Comparison of ENCODE assay signal across 15 cellular contexts in genomic region chr12:123853401-123854070, GRCh38.
DNase-seq lines count a peak whose midpoint lies in the region; ATAC-seq, FAIRE-seq and TF ChIP-seq lines count a peak whose summit lies in the region.
"Had no signal": no experiment of that assay in that cellular context is flagged by ENCODE, and none has a peak within 500 bp of the region (broad histone marks: within the 10 kb centered on the region; RNA-seq: fewer than 3 reads in every experiment).

No MANE protein-coding gene starts in this region.

- no peak for FAIRE-seq in GM12878 (lab: Jason Lieb, UNC)
- no peak for FAIRE-seq in H1 (lab: Jason Lieb, UNC)
- FAIRE-seq: A549, GM18507 had no signal

- H3K36me3 ChIP-seq in GM12878 (ENCODE audit: control insufficient read depth in 2 of 2, insufficient read depth in 2 of 2, low read length in 1 of 2) (no peaks in the 10 kb centered on the region), H1 (ENCODE audit: control insufficient read depth in 2 of 4, insufficient read depth in 4 of 4, low read length in 3 of 4) (no peaks in the 10 kb centered on the region), mucosa of descending colon (ENCODE audit: low read depth) (no peaks in the 10 kb centered on the region), transverse colon (no peaks in the 10 kb centered on the region)
- H3K36me3 ChIP-seq: BE2C had no signal

- RAD21 ChIA-PET in GM12878 (lab: Charles Lee; ENCODE audit: unreplicated experiment), result interaction anchor here (0.6 kb wide), 1 partner anchor 219 kb away, joined by 3 read pairs; no protein-coding TSS in a partner anchor

- CTCF ChIA-PET in GM12878 (lab: Yijun Ruan, JAX), result interaction anchor here (1.3 kb wide), 1 partner anchor 11 kb away, joined by 4 read pairs; no protein-coding TSS in a partner anchor
- CTCF ChIA-PET in H1 (lab: Charles Lee; ENCODE audit: partially characterized antibody), result interaction anchor here (0.6 to 1.6 kb wide), 2 partner anchors 12 to 73 kb away, joined by 3 to 7 read pairs; no protein-coding TSS in a partner anchor

- no peaks in the 10 kb centered on the region; a peak in 1 of 4 replicates for H3K27me3 ChIP-seq in GM12878 (replicated peaks in 1 of 2; ENCODE audit: control insufficient read depth in 2 of 2, insufficient read depth in 2 of 2, low read length in 1 of 2)
- no peaks in the 10 kb centered on the region for H3K27me3 ChIP-seq in H1 (replicated peaks in 1 of 4; ENCODE audit: control insufficient read depth in 3 of 4, extremely low read depth in 1 of 4, insufficient read depth in 3 of 4, low read length in 3 of 4)
- H3K27me3 ChIP-seq in transverse colon, result peaks cover 7% of the 10 kb centered on the region
- H3K27me3 ChIP-seq: BE2C had no signal

- no TSS peak for BruUV-seq in GM12878 (replicated peaks; lab: Mats Ljungman, UMichigan)

- no peak overlapping the region for H3K9ac ChIP-seq in GM12878 (ENCODE audit: control insufficient read depth, insufficient read depth, low read length)
- no peak overlapping the region for H3K9ac ChIP-seq in H1 (replicated peaks in 1 of 4; ENCODE audit: extremely low read depth in 1 of 4, low read depth in 3 of 4, low read length in 3 of 4)
- H3K9ac ChIP-seq: GM23248 had no signal

- H3K4ac ChIP-seq in H1 (replicated peaks; ENCODE audit: insufficient read length, low read depth, low read length), result no peak overlapping the region

- no peak overlapping the region for H3K14ac ChIP-seq in H1 (ENCODE audit: insufficient read length)

- no peak for TF ChIP-seq EP300 in GM12878 (IDR thresholded peaks at IDR 0.05; ENCODE audit: borderline replicate concordance in 1 of 2, control insufficient read depth in 1 of 2, low read depth in 2 of 2, low read length in 2 of 2)
- TF ChIP-seq EP300 in H1 (IDR thresholded peaks at IDR 0.05; ENCODE audit: borderline replicate concordance in 1 of 2, low read depth in 2 of 2, low read length in 2 of 2), result no peak
- no peak for TF ChIP-seq EP300 in transverse colon (IDR thresholded peaks at IDR 0.05; ENCODE audit: low read depth)

- H3K23me2 ChIP-seq in H1 (ENCODE audit: low read depth, low read length), result no peaks in the 10 kb centered on the region

- no peak for TF ChIP-seq POLR2A in GM12878 (IDR thresholded peaks at IDR 0.05; ENCODE audit: low read depth, low read length)
- no peak for TF ChIP-seq POLR2A in H1 (IDR thresholded peaks at IDR 0.05; ENCODE audit: control extremely low read depth in 1 of 2, low read depth in 2 of 2, low read length in 2 of 2)
- TF ChIP-seq POLR2A in transverse colon (IDR thresholded peaks at IDR 0.05), result no peak

- H4K8ac ChIP-seq in H1 (ENCODE audit: extremely low read depth, insufficient read depth, low read length), result no peak overlapping the region

- H3K79me2 ChIP-seq in GM12878 (ENCODE audit: control insufficient read depth, insufficient read depth, low read length) (no peaks in the 10 kb centered on the region), H1 (ENCODE audit: control insufficient read depth in 1 of 2, insufficient read depth in 2 of 2, low read length in 2 of 2) (no peaks in the 10 kb centered on the region)

- 88% methylated on average over 28 of the region's 28 CpGs for WGBS in GM12878 (ENCODE audit: insufficient coverage, insufficient replicate concordance, low lambda C conversion rate, missing lambda C conversion rate)
- WGBS in H1 (ENCODE audit: extremely low coverage in 1 of 2, insufficient coverage in 1 of 2, insufficient read length in 1 of 2, insufficient replicate concordance in 2 of 2, low coverage in 1 of 2, low lambda C conversion rate in 2 of 2, missing lambda C conversion rate in 1 of 2), 2 experiments, result 92% methylated on average over 28 of the region's 28 CpGs; no CpG with 5 or more reads in 1 of the 2 experiments
- WGBS in transverse colon (ENCODE audit: low coverage in 1 of 2), 2 donors, result 81 to 82% methylated on average over 24 to 28 of the region's 28 CpGs

- POLR2A ChIA-PET in GM12878 (lab: Charles Lee), result interaction anchor here (0.6 to 0.7 kb wide), 2 partner anchors 114 to 215 kb away, joined by 3 to 6 read pairs; no protein-coding TSS in a partner anchor
- POLR2A ChIA-PET in H1 (lab: Charles Lee; ENCODE audit: partially characterized antibody), result no interaction called here

- no peak overlapping the region for H3K56ac ChIP-seq in H1 (replicated peaks; ENCODE audit: insufficient read length, low read depth, low read length)

- no peaks in the 10 kb centered on the region for H3K9me3 ChIP-seq in GM12878 (replicated peaks; ENCODE audit: control insufficient read depth, insufficient read depth, low read length)
- no peaks in the 10 kb centered on the region for H3K9me3 ChIP-seq in H1 (ENCODE audit: insufficient read depth in 2 of 2, low read depth in 1 of 2, low read length in 1 of 2)
- H3K9me3 ChIP-seq in mucosa of descending colon, result no peaks in the 10 kb centered on the region
- no peaks in the 10 kb centered on the region for H3K9me3 ChIP-seq in transverse colon
- H3K9me3 ChIP-seq: A549, BE2C, Caco-2 had no signal

- no peak overlapping the region for H2BK5ac ChIP-seq in H1 (ENCODE audit: low read depth, low read length)

- H3K79me1 ChIP-seq in H1 (ENCODE audit: low read depth, low read length), result no peaks in the 10 kb centered on the region

- no peaks in the 10 kb centered on the region for H3K4me1 ChIP-seq in GM12878 (ENCODE audit: control insufficient read depth, insufficient read depth, low read length)
- H3K4me1 ChIP-seq in H1 (replicated peaks in 1 of 4; ENCODE audit: control insufficient read depth in 3 of 4, insufficient read depth in 4 of 4, low read length in 3 of 4), result no peaks in the 10 kb centered on the region
- H3K4me1 ChIP-seq in mucosa of descending colon (ENCODE audit: low read depth), result no peaks in the 10 kb centered on the region
- H3K4me1 ChIP-seq in transverse colon, result peaks cover 0 to 7% (median 3%) of the 10 kb centered on the region in 4 donors
- H3K4me1 ChIP-seq: A549, BE2C, Caco-2 had no signal

- SMC1A ChIA-PET in GM12878 (lab: Charles Lee; ENCODE audit: uncharacterized antibody, unreplicated experiment), result no interaction called here

- no peak overlapping the region for H3K23ac ChIP-seq in H1 (ENCODE audit: insufficient read length)

- TF ChIP-seq CTCF in GM12878 (IDR thresholded peaks at IDR 0.05 in 2 of 3, conservative IDR thresholded peaks at IDR 0.05 in 1 of 3; ENCODE audit: control insufficient read depth in 2 of 3, extremely low read depth in 1 of 3, insufficient read depth in 1 of 3, low read depth in 3 of 3, low read length in 3 of 3) (no peak), H1 (IDR thresholded peaks at IDR 0.05; ENCODE audit: control extremely low read depth in 1 of 3, insufficient read depth in 1 of 3, low read depth in 1 of 3, low read length in 3 of 3) (no peak), mucosa of descending colon (IDR thresholded peaks at IDR 0.05) (no peak), transverse colon (IDR thresholded peaks at IDR 0.05) (no peak)

- no peak overlapping the region for H2BK12ac ChIP-seq in H1 (ENCODE audit: low read depth, low read length)

- no peak overlapping the region for H4K91ac ChIP-seq in H1 (replicated peaks; ENCODE audit: insufficient read length, low read length)

- intact Hi-C loops in GM12878 (cut with micrococcal nuclease; ENCODE audit: unreplicated experiment) (no loop called here), mucosa of descending colon (cut with DNase I, micrococcal nuclease) (no loop called here), transverse colon (cut with DNase I; ENCODE audit: low total_unique reads) (no loop called here)

- in situ Hi-C loops in GM12878 (cut with MboI) (no loop called here), transverse colon (cut with MboI; ENCODE audit: low pct_ligation_motif_present in 1 of 4, low pct_unique_long_range_greater_than_20kb in 1 of 4, low sequenced_read_pairs in 3 of 4) (no loop called here)

- H2AK5ac ChIP-seq in H1 (ENCODE audit: low read depth, low read length), result 0 out of 2 replicates have a peak overlapping the region, but pooled peaks have one; percentile 65

- no peak overlapping the region for H4K5ac ChIP-seq in H1 (ENCODE audit: insufficient read length, low read depth, low read length)

- H3K4me2 ChIP-seq in GM12878 (ENCODE audit: control insufficient read depth, insufficient read depth) (no peak overlapping the region), H1 (ENCODE audit: insufficient read depth in 1 of 2, low read depth in 2 of 2, low read length in 2 of 2) (no peak overlapping the region)

- H2AFZ ChIP-seq in GM12878 (ENCODE audit: control insufficient read depth, low read depth, low read length), result no peak overlapping the region
- no peak overlapping the region for H2AFZ ChIP-seq in H1 (ENCODE audit: low read length)
- H2AFZ ChIP-seq: GM23248 had no signal

- H4K20me1 ChIP-seq in GM12878 (ENCODE audit: control insufficient read depth, insufficient read depth) (no peaks in the 10 kb centered on the region), H1 (replicated peaks in 1 of 2; ENCODE audit: control insufficient read depth in 1 of 2, insufficient read depth in 2 of 2, low read length in 2 of 2) (peaks cover 0 to under 1% of the 10 kb centered on the region in 2 experiments)

- H2BK15ac ChIP-seq in H1 (ENCODE audit: low read length), result no peak overlapping the region

- ATAC-seq in GM12878 (no peak), mucosa of descending colon (peak; percentile 70), HG02678 (IDR thresholded peaks at IDR 0.05; ENCODE audit: unreplicated experiment) (no peak)
- ATAC-seq: CD8-positive, alpha-beta T cell had no signal

- DNase-seq in GM12878 (ENCODE audit: low read depth, low spot score), result no peak
- no peak for DNase-seq in H1 (ENCODE audit: low read depth in 1 of 2, low spot score in 2 of 2)
- peak in 2 of 3 donors; percentile 48 to 75 for DNase-seq in mucosa of descending colon
- peak; percentile 51 for DNase-seq in transverse colon
- no peak for DNase-seq in C1 segment of cervical spinal cord (lab: John Stamatoyannopoulos, UW)
- no peak for DNase-seq in RPMI8226
- DNase-seq: BE2C; Caco-2; CD8-positive, alpha-beta T cell; GF-D8; GM23248; H7 had no signal

- no peak overlapping the region for H3K27ac ChIP-seq in GM12878 (ENCODE audit: control insufficient read depth, insufficient read depth)
- no peak overlapping the region for H3K27ac ChIP-seq in H1 (ENCODE audit: low read depth, low read length)
- H3K27ac ChIP-seq in transverse colon, result no peak overlapping the region
- H3K27ac ChIP-seq: A549, GM23248 had no signal

- H2BK20ac ChIP-seq in H1 (ENCODE audit: low read length), result no peak overlapping the region

- no peak overlapping the region for H3K18ac ChIP-seq in H1 (ENCODE audit: extremely low read depth, low read length)

- no peak overlapping the region for H2BK120ac ChIP-seq in H1 (replicated peaks; ENCODE audit: low read depth, low read length)

- no peak overlapping the region for H3K4me3 ChIP-seq in GM12878
- no peak overlapping the region for H3K4me3 ChIP-seq in H1 (ENCODE audit: extremely low read depth in 1 of 4, insufficient read depth in 2 of 4, low read depth in 3 of 4, low read length in 4 of 4)
- no peak overlapping the region for H3K4me3 ChIP-seq in mucosa of descending colon
- H3K4me3 ChIP-seq in transverse colon, result no peak overlapping the region
- H3K4me3 ChIP-seq: A549, GM23248 had no signal

- TF ChIP-seq RAD21 in GM12878 (IDR thresholded peaks at IDR 0.05; ENCODE audit: insufficient read depth, low read depth, low read length) (no peak), H1 (IDR thresholded peaks at IDR 0.05 in 1 of 2, conservative IDR thresholded peaks at IDR 0.05 in 1 of 2; ENCODE audit: low read depth in 2 of 2, low read length in 2 of 2) (no peak)

TF ChIP-seq in H1, 55 proteins besides CTCF, POLR2A, EP300 and RAD21 (continues in another document):
- no peak for TF ChIP-seq SUZ12 (IDR thresholded peaks at IDR 0.05; ENCODE audit: low read length)

Comparison
In these comparisons a context has a peak if more than half of its experiments do, and no peak if none do; other contexts are left out.
1. DNase-seq: peak in mucosa of descending colon (2 of 3) and transverse colon (single experiment); none in GM12878 (single experiment), H1 (0 of 2), C1 segment of cervical spinal cord (0 of 14) and RPMI8226 (single experiment).